Comparison of ENCODE assay signal across 21 cellular contexts in genomic region chr17:57528084-57528451, GRCh38.
DNase-seq lines count a peak whose midpoint lies in the region; ATAC-seq, FAIRE-seq and TF ChIP-seq lines count a peak whose summit lies in the region.
"Had no signal": no experiment of that assay in that cellular context is flagged by ENCODE, and none has a peak within 500 bp of the region (broad histone marks: within the 10 kb centered on the region; RNA-seq: fewer than 3 reads in every experiment).

No MANE protein-coding gene starts in this region.

- H3K27ac Mint-ChIP-seq in stimulated activated memory B cell treated with anti-CD40 and anti-IgM and Interleukin-4, amounts not matched to agents 10 μg/mL and 1 μg/mL and 100 μg/mL, for 72 hours = no peak overlapping the region
- H3K27ac Mint-ChIP-seq: CD8-positive, alpha-beta memory T cell; dendritic cell treated with granulocyte-macrophage colony-stimulating factor and Interleukin-4, amounts not matched to agents 40 ng/mL and 50 ng/mL, for 4 days; progenitor cell of endocrine pancreas had no signal

- POLR2A ChIA-PET in HepG2 (lab: Yijun Ruan, JAX) = interaction anchor here (0.8 to 5.2 kb wide), 2 partner anchors 10 to 23 kb away, joined by 3 to 25 read pairs; no protein-coding TSS in a partner anchor

- no peaks in the 10 kb centered on the region for H3K27me3 ChIP-seq in HepG2 (ENCODE audit: control insufficient read depth in 1 of 2, insufficient read depth in 2 of 2, low read length in 2 of 2)
- no peaks in the 10 kb centered on the region for H3K27me3 ChIP-seq in right lobe of liver
- H3K27me3 ChIP-seq in lung (ENCODE audit: control insufficient read depth, insufficient read depth) = no peaks in the 10 kb centered on the region
- H3K27me3 ChIP-seq: ascending aorta, esophagus muscularis mucosa, heart right ventricle had no signal

- intact Hi-C loops in HepG2 (cut with micrococcal nuclease; ENCODE audit: unreplicated experiment) (no loop called here), right lobe of liver (cut with DNase I) (no loop called here)

- H3K27ac ChIP-seq in HepG2 (ENCODE audit: extremely low read length, insufficient read depth, low read length) (peak overlapping the region; percentile 26), right lobe of liver (no peak overlapping the region), lung (ENCODE audit: low read depth in 1 of 2, low read length in 1 of 2) (no peak overlapping the region)
- H3K27ac ChIP-seq: esophagus muscularis mucosa had no signal

- WGBS in HepG2 (ENCODE audit: low lambda C conversion rate) = 81% methylated on average over 7 of the region's 7 CpGs
- whole genome bisulfite sequencing in right lobe of liver (ENCODE audit: insufficient coverage, low coverage, low lambda C conversion rate, missing lambda C conversion rate) = 85% methylated on average over 6 of the region's 7 CpGs
- WGBS in lung, 2 donors = 69 to 90% methylated on average over 7 of the region's 7 CpGs

- H3K9me3 ChIP-seq in HepG2 (ENCODE audit: low read length) (no peaks in the 10 kb centered on the region), right lobe of liver (no peaks in the 10 kb centered on the region), lung (ENCODE audit: control insufficient read depth in 2 of 2, insufficient read depth in 1 of 2, low read length in 1 of 2) (no peaks in the 10 kb centered on the region)
- H3K9me3 ChIP-seq: ascending aorta, esophagus muscularis mucosa, heart right ventricle had no signal

- H3K36me3 ChIP-seq in HepG2 (replicated peaks in 1 of 2; ENCODE audit: control insufficient read depth in 1 of 2, insufficient read depth in 2 of 2, low read length in 2 of 2) (peaks cover 7% of the 10 kb centered on the region in 2 experiments), right lobe of liver (no peaks in the 10 kb centered on the region), lung (ENCODE audit: control insufficient read depth in 2 of 2, insufficient read depth in 2 of 2, low read length in 2 of 2) (peaks cover 0 to 3% of the 10 kb centered on the region in 2 donors)
- H3K36me3 ChIP-seq: ascending aorta, esophagus muscularis mucosa had no signal

- CTCF ChIA-PET in HepG2 (lab: Yijun Ruan, JAX; ENCODE audit: low intra/inter-chr PET ratio, low total read pairs) = no interaction called here

- TF ChIP-seq CTCF in HepG2 (CRISPR knock-in tag; IDR thresholded peaks at IDR 0.05) = no peak
- TF ChIP-seq CTCF in right lobe of liver (IDR thresholded peaks at IDR 0.05) = no peak
- no peak for TF ChIP-seq CTCF in lung (IDR thresholded peaks at IDR 0.05; ENCODE audit: control extremely low read depth, extremely low read depth)

- no peaks in the 10 kb centered on the region for H3K9me3 Mint-ChIP-seq in stimulated activated memory B cell treated with anti-CD40 and anti-IgM and Interleukin-4, amounts not matched to agents 10 μg/mL and 1 μg/mL and 100 μg/mL, for 72 hours
- H3K9me3 Mint-ChIP-seq: CD8-positive, alpha-beta memory T cell; dendritic cell treated with granulocyte-macrophage colony-stimulating factor and Interleukin-4, amounts not matched to agents 40 ng/mL and 50 ng/mL, for 4 days had no signal

- DNase-seq in HepG2 (ENCODE audit: low spot score) = no peak
- DNase-seq in right lobe of liver = no peak
- peak; percentile 58 for DNase-seq in SW480 (ENCODE audit: low spot score)
- DNase-seq in lung (ENCODE audit: low spot score) = peak; percentile 38
- no peak for DNase-seq in stimulated activated naive CD4-positive, alpha-beta T cell treated with Interleukin-2 at 50 U/mL for 16 hours (lab: John Stamatoyannopoulos, UW)
- no peak for DNase-seq in effector CD8-positive, alpha-beta T cell (lab: John Stamatoyannopoulos, UW)
- DNase-seq: activated effector memory CD4-positive, alpha-beta T cell treated with anti-CD3 and anti-CD28 coated beads, Interleukin-2, amount 50 U/mL, for 16 hours; CD8-positive, alpha-beta memory T cell; heart right ventricle; MV-4-11; stimulated activated CD4-positive, alpha-beta T cell treated with anti-CD3 and anti-CD28 coated beads, Interleukin-15, amount 100 ng/mL, for 24 hours had no signal

- H3K4me3 ChIP-seq in HepG2 (replicated peaks in 1 of 3; ENCODE audit: insufficient read depth in 1 of 3, low read depth in 2 of 3, low read length in 3 of 3) (no peak overlapping the region), right lobe of liver (no peak overlapping the region), lung (no peak overlapping the region)
- H3K4me3 ChIP-seq: ascending aorta, esophagus muscularis mucosa, heart right ventricle had no signal

- ATAC-seq in HepG2 (no peak), right lobe of liver (no peak), lung (ENCODE audit: insufficient read depth, low FRiP score) (no peak), HG03469 (IDR thresholded peaks at IDR 0.05; ENCODE audit: unreplicated experiment) (no peak)
- no peak for ATAC-seq in stimulated activated memory B cell treated with anti-CD40 and anti-IgM and Interleukin-4, amounts not matched to agents 10 μg/mL and 1 μg/mL and 100 μg/mL, for 72 hours
- ATAC-seq: heart right ventricle had no signal

- H4K20me1 ChIP-seq in HepG2 (ENCODE audit: insufficient read depth, low read length) = no peaks in the 10 kb centered on the region

- TF ChIP-seq POLR2A in HepG2 (IDR thresholded peaks at IDR 0.05; ENCODE audit: insufficient read depth in 1 of 2, low read depth in 2 of 2, low read length in 2 of 2) = no peak
- TF ChIP-seq POLR2A in right lobe of liver (IDR thresholded peaks at IDR 0.05) = no peak

- H3K4me3 Mint-ChIP-seq in stimulated activated memory B cell treated with anti-CD40 and anti-IgM and Interleukin-4, amounts not matched to agents 10 μg/mL and 1 μg/mL and 100 μg/mL, for 72 hours = no peak overlapping the region
- H3K4me3 Mint-ChIP-seq: CD8-positive, alpha-beta memory T cell; dendritic cell treated with granulocyte-macrophage colony-stimulating factor and Interleukin-4, amounts not matched to agents 40 ng/mL and 50 ng/mL, for 4 days had no signal

- no peak for TF ChIP-seq EP300 in HepG2 (IDR thresholded peaks at IDR 0.05; ENCODE audit: low read depth in 2 of 2, low read length in 2 of 2)
- no peak for TF ChIP-seq EP300 in HepG2 (CRISPR knock-in tag; IDR thresholded peaks at IDR 0.05; ENCODE audit: borderline replicate concordance)

- peaks cover 11% of the 10 kb centered on the region for H3K79me2 ChIP-seq in HepG2 (ENCODE audit: insufficient read depth, low read length)

- peaks cover 42% of the 10 kb centered on the region for H3K4me1 Mint-ChIP-seq in stimulated activated memory B cell treated with anti-CD40 and anti-IgM and Interleukin-4, amounts not matched to agents 10 μg/mL and 1 μg/mL and 100 μg/mL, for 72 hours

- no peak overlapping the region for H2AFZ ChIP-seq in HepG2 (ENCODE audit: low read length)

- in situ Hi-C loops in HepG2 (cut with HindIII; ENCODE audit: extremely low pct_ligation_motif_present, low pct_unique_long_range_greater_than_20kb) = loop anchor here (5.0 kb wide), 1 partner anchor 34 kb away; no protein-coding TSS in a partner anchor

- no peaks in the 10 kb centered on the region for H3K27me3 Mint-ChIP-seq in stimulated activated memory B cell treated with anti-CD40 and anti-IgM and Interleukin-4, amounts not matched to agents 10 μg/mL and 1 μg/mL and 100 μg/mL, for 72 hours
- H3K27me3 Mint-ChIP-seq: CD8-positive, alpha-beta memory T cell; dendritic cell treated with granulocyte-macrophage colony-stimulating factor and Interleukin-4, amounts not matched to agents 40 ng/mL and 50 ng/mL, for 4 days; progenitor cell of endocrine pancreas had no signal

- H3K4me1 ChIP-seq in HepG2 (ENCODE audit: insufficient read depth, low read length) = peaks cover 97% of the 10 kb centered on the region
- peaks cover 0 to 25% (median 6%) of the 10 kb centered on the region in 4 donors for H3K4me1 ChIP-seq in right lobe of liver
- H3K4me1 ChIP-seq in lung (ENCODE audit: control insufficient read depth in 2 of 2, insufficient read depth in 2 of 2, low read length in 2 of 2) = peaks cover 8 to 9% of the 10 kb centered on the region in 2 donors

- BruUV-seq in HepG2 (replicated peaks; lab: Mats Ljungman, UMichigan) = no TSS peak

- no peak for FAIRE-seq in HepG2 (lab: Jason Lieb, UNC)
- FAIRE-seq: GM18507, GM19239, HTR-8/SVneo, RCC 7860 had no signal

- H3K4me2 ChIP-seq in HepG2 (ENCODE audit: low read depth, low read length) = no peak overlapping the region

- peaks cover 19% of the 10 kb centered on the region for H3K36me3 Mint-ChIP-seq in stimulated activated memory B cell treated with anti-CD40 and anti-IgM and Interleukin-4, amounts not matched to agents 10 μg/mL and 1 μg/mL and 100 μg/mL, for 72 hours

- no peak for TF ChIP-seq RAD21 in HepG2 (CRISPR knock-in tag; IDR thresholded peaks at IDR 0.05)

- H3K9ac ChIP-seq in HepG2 (ENCODE audit: insufficient read depth, low read depth, low read length) = no peak overlapping the region

TF ChIP-seq in HepG2, 621 proteins besides CTCF, POLR2A, EP300 and RAD21 (continues in another document):
- TF ChIP-seq ZNF350 (CRISPR knock-in tag; IDR thresholded peaks at IDR 0.05; ENCODE audit: borderline replicate concordance, low read depth) = 0 out of 2 replicates have a peak, but pooled peaks have one; percentile 30
- TF ChIP-seq KAT7 (CRISPR knock-in tag; IDR thresholded peaks at IDR 0.05; ENCODE audit: borderline replicate concordance) = no peak
- 0 out of 2 replicates have a peak, but pooled peaks have one; percentile 42 for TF ChIP-seq ZNF317 (CRISPR knock-in tag; IDR thresholded peaks at IDR 0.05)
- 0 out of 2 replicates have a peak, but pooled peaks have one; percentile 20 for TF ChIP-seq POGZ (CRISPR knock-in tag; IDR thresholded peaks at IDR 0.05)
- no peak for TF ChIP-seq KMT2A (CRISPR knock-in tag; IDR thresholded peaks at IDR 0.05)
- no peak for TF ChIP-seq SYNCRIP (IDR thresholded peaks at IDR 0.05; ENCODE audit: insufficient read depth, low read depth, low read length)
- TF ChIP-seq MEIS2 (CRISPR knock-in tag; IDR thresholded peaks at IDR 0.05) = no peak
- TF ChIP-seq MIER2 (CRISPR knock-in tag; IDR thresholded peaks at IDR 0.05) = no peak

Comparison
In these comparisons a context has a peak if more than half of its experiments do, and no peak if none do; other contexts are left out.
1. DNase-seq: peak in SW480 (single experiment) and lung (single experiment); none in HepG2 (single experiment), right lobe of liver (0 of 3), stimulated activated naive CD4-positive, alpha-beta T cell treated with Interleukin-2 at 50 U/mL for 16 hours (single experiment) and effector CD8-positive, alpha-beta T cell (single experiment).